In the genomic region with DNA sequence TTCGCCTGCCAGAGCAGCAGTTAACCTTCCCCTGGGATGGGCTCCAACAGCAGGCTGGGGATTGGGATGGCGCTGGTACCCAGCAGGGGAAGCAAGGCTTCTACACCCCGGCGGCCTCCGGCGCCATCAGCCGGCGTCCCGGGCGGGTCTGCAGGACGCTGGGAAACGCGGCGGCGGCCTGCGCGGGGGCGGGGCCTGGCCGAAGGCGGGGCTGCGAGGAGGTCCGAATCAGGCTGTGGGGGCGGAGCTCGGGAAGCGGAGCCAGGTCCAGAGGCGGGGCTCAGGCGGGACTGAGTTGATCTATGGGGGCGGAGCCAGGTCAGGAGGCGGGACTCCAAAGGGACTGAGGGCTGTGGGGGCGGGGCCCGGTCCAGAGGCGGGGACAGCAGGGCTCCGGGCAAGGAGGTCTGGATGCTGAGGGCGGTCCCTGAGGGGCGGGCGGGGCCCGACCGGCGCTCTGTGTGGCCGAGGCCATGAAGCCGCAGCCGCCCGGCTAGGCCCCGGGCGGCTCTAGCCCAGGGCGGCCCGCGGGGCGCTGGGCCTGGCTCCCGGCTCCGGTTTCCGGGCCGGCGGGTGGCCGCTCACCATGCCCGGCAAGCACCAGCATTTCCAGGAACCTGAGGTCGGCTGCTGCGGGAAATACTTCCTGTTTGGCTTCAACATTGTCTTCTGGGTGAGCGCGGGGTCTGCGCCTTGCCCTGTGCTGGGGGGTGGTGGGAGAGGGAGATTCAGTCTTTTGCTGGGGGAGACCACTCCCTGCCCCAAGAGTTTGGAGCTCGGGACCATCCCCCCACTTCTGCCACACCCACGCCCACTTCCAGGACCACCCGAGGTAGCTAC, we compare ENCODE assay signal across 8 cellular contexts. TPM values are rescaled to one million over a fixed set of nuclear protein-coding genes. Genes with fewer than 3 reads are reported as not detected.
DNase-seq lines count a peak whose midpoint lies in the region; TF ChIP-seq lines count a peak whose summit lies in the region.

A gene with protein sequence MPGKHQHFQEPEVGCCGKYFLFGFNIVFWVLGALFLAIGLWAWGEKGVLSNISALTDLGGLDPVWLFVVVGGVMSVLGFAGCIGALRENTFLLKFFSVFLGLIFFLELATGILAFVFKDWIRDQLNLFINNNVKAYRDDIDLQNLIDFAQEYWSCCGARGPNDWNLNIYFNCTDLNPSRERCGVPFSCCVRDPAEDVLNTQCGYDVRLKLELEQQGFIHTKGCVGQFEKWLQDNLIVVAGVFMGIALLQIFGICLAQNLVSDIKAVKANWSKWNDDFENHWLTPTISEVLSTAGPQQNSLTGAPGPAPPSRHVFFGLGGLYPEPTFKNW (plus strand): TSS at position 455 of the 840 bp plus-strand sequence. CDS start 132 bp downstream, at position 587.

- peak; percentile 12 for TF ChIP-seq CTCF in GM20000 (IDR thresholded peaks at IDR 0.05; ENCODE audit: extremely low read depth, missing control alignments)

- DNase-seq in COLO668 (lab: John Stamatoyannopoulos, UW; ENCODE audit: unreplicated experiment) (peak; percentile 98), GM20000 (ENCODE audit: low spot score) (peak; percentile 100), HT-29 (ENCODE audit: low spot score) (peak; percentile 98), lung microvascular endothelial cell (ENCODE audit: low read depth in 2 of 2) (peak; percentile 99)
- peak; percentile 100 for DNase-seq in NK-92 treated with Interleukin-12 subunit alpha and Interleukin-12 subunit beta, amount 100 ng/mL, for 24 hours (lab: John Stamatoyannopoulos, UW)
- DNase-seq in activated CD8-positive, alpha-beta memory T cell treated with anti-CD3 and anti-CD28 coated beads for 24 hours: peak; percentile 100
- peak; percentile 96 for DNase-seq in effector CD8-positive, alpha-beta T cell (lab: John Stamatoyannopoulos, UW)
- peak; percentile 99 to 100 (median 99) for DNase-seq in stimulated activated CD4-positive, alpha-beta T cell treated with anti-CD3 and anti-CD28 coated beads, TNF-alpha, amount 100 ng/mL, for 48 hours (ENCODE audit: low read depth in 3 of 3)

RNA-seq across cellular contexts. Expression of the gene that starts here (rescaled TPM):
- 25.6 and 34.2 TPM in 2 replicates for total RNA-seq in HT-29 (2014; rRNA removed; shearing (Covaris generic))
- 34.4 and 38.7 TPM in 2 replicates for total RNA-seq in lung microvascular endothelial cell

Comparison
In these comparisons a context has a peak if more than half of its experiments do, and no peak if none do; other contexts are left out.
1. Peak in every context shown above with its lines: DNase-seq.